In genomic region chr11:61955031-61955415, GRCh38 we compare ENCODE assay signal across 8 cellular contexts. TPM values are rescaled to one million over a fixed set of nuclear protein-coding genes. Genes with fewer than 3 reads are reported as not detected.
DNase-seq lines count a peak whose midpoint lies in the region; ATAC-seq, FAIRE-seq and TF ChIP-seq lines count a peak whose summit lies in the region.

No MANE protein-coding gene starts in this region.

- H3K27me3 Mint-ChIP-seq in activated T-cell treated with anti-CD3 and anti-CD28 coated beads, Interleukin-2, amount 50 U/mL, for 72 hours (ENCODE audit: low read depth): no peaks in the 10 kb centered on the region
- H3K27me3 Mint-ChIP-seq in brain: peaks cover 16% of the 10 kb centered on the region

- H3K27me3 ChIP-seq in sigmoid colon: peaks cover 0 to 4% (median 0%) of the 10 kb centered on the region in 3 donors

- 8 to 11% methylated on average over 19 of the region's 19 CpGs for WGBS in sigmoid colon, 2 donors

- H3K36me3 ChIP-seq in sigmoid colon: peaks cover 0 to 11% (median 0%) of the 10 kb centered on the region in 4 donors

- H3K27ac ChIP-seq in sigmoid colon: peak overlapping the region; percentile 61 to 81 (median 72)

- peaks cover 24% of the 10 kb centered on the region for H3K4me1 Mint-ChIP-seq in activated T-cell treated with anti-CD3 and anti-CD28 coated beads, Interleukin-2, amount 50 U/mL, for 72 hours (ENCODE audit: low read depth)
- peaks cover 28% of the 10 kb centered on the region for H3K4me1 Mint-ChIP-seq in brain

- no peaks in the 10 kb centered on the region for H3K36me3 Mint-ChIP-seq in activated T-cell treated with anti-CD3 and anti-CD28 coated beads, Interleukin-2, amount 50 U/mL, for 72 hours (ENCODE audit: insufficient read depth in 2 of 2)
- peaks cover 24% of the 10 kb centered on the region for H3K36me3 Mint-ChIP-seq in brain

- no peaks in the 10 kb centered on the region for H3K9me3 Mint-ChIP-seq in activated T-cell treated with anti-CD3 and anti-CD28 coated beads, Interleukin-2, amount 50 U/mL, for 72 hours
- peaks cover 0 to 3% (median 0%) of the 10 kb centered on the region in 5 experiments for H3K9me3 Mint-ChIP-seq in brain

- peak; percentile 14 to 50 for ATAC-seq in activated T-cell treated with anti-CD3 and anti-CD28 coated beads, Interleukin-2, amount 50 U/mL, for 72 hours (replicated peaks in 1 of 2)
- ATAC-seq in HG03097 (IDR thresholded peaks at IDR 0.05; ENCODE audit: low FRiP score, unreplicated experiment) (no peak), HG02884 (IDR thresholded peaks at IDR 0.05; ENCODE audit: unreplicated experiment) (no peak)

- TF ChIP-seq POLR2A in sigmoid colon (IDR thresholded peaks at IDR 0.05) (peak in 1 of 2 donors; percentile 40), GM12892 (IDR thresholded peaks at IDR 0.05; ENCODE audit: low read depth, low read length) (no peak)

- TF ChIP-seq EP300 in sigmoid colon (IDR thresholded peaks at IDR 0.05): no peak

- intact Hi-C loops in sigmoid colon (cut with DNase I): no loop called here

- TF ChIP-seq CTCF in brain (conservative IDR thresholded peaks at IDR 0.05) (peak in 1 of 2 experiments; percentile 16), sigmoid colon (IDR thresholded peaks at IDR 0.05) (no peak)

- no peak overlapping the region for H3K27ac Mint-ChIP-seq in activated T-cell treated with anti-CD3 and anti-CD28 coated beads, Interleukin-2, amount 50 U/mL, for 72 hours
- H3K27ac Mint-ChIP-seq in brain: peak overlapping the region in 3 of 5 experiments; percentile 21 to 52 (median 46)

- H3K4me3 ChIP-seq in iPS-11a (ENCODE audit: low read depth, low read length) (peak overlapping the region; percentile 18), sigmoid colon (peak overlapping the region; percentile 33 to 53 (median 40))

- DNase-seq in activated T-cell treated with anti-CD3 and anti-CD28 coated beads, Interleukin-2, amount 50 U/mL, for 72 hours: no peak
- DNase-seq in activated T-cell treated with anti-CD3 and anti-CD28 coated beads, Interleukin-2, amount 50 U/mL, for 1 hour: no peak
- peak; percentile 90 for DNase-seq in sigmoid colon
- DNase-seq in GM12892 (ENCODE audit: insufficient read length): no peak

- peak overlapping the region; percentile 41 to 64 for H3K4me3 Mint-ChIP-seq in activated T-cell treated with anti-CD3 and anti-CD28 coated beads, Interleukin-2, amount 50 U/mL, for 72 hours
- H3K4me3 Mint-ChIP-seq in brain: peak overlapping the region in 3 of 5 experiments; percentile 55 to 66 (median 55)

- H3K9me3 ChIP-seq in sigmoid colon: no peaks in the 10 kb centered on the region

- H3K4me1 ChIP-seq in sigmoid colon: peaks cover 0 to 25% (median 21%) of the 10 kb centered on the region in 4 donors

- FAIRE-seq in GM12892 (lab: Jason Lieb, UNC): no peak

RNA-seq across cellular contexts. Expression of gene BEST1, which starts 4.9 kb away (rescaled TPM):
- 1 to 10 TPM; 1.9 to 4.1 TPM for total RNA-seq in activated T-cell treated with anti-CD3 and anti-CD28 coated beads, Interleukin-2, amount 50 U/mL, for 72 hours
- polyA plus RNA-seq in brain (ENCODE audit: insufficient read depth, low read depth, low replicate concordance) (12.1 TPM), sigmoid colon (1 to 10 TPM; 3.2 to 9.6 (median 7.6) TPM)
- total RNA-seq in sigmoid colon: 1 to 10 TPM in 3 of 4 donors, under 1 TPM in 1; 0.83 to 5.3 (median 3.3) TPM
- polyA plus RNA-seq in GM12892 (2012; ENCODE audit: missing spikeins): 1.1 TPM

RNA-seq across cellular contexts. Expression of gene FTH1, which starts 12.4 kb away (rescaled TPM):
- 1,000 to 10,000 TPM; 1,135 to 1,244 TPM for total RNA-seq in activated T-cell treated with anti-CD3 and anti-CD28 coated beads, Interleukin-2, amount 50 U/mL, for 72 hours
- polyA plus RNA-seq in brain (ENCODE audit: insufficient read depth, low read depth, low replicate concordance) (7,408 TPM), sigmoid colon (over 10,000 TPM in 2 of 3 donors, 1,000 to 10,000 TPM in 1; 6,007 to 20,022 (median 13,142) TPM)
- 1,000 to 10,000 TPM; 1,709 to 2,375 (median 1,954) TPM for total RNA-seq in sigmoid colon
- polyA plus RNA-seq in GM12892 (2012; ENCODE audit: missing spikeins): 1,700 TPM

RNA-seq across cellular contexts. Expression of gene RAB3IL1, which starts 37.7 kb away (rescaled TPM):
- under 1 TPM; 0.34 to 0.49 TPM for total RNA-seq in activated T-cell treated with anti-CD3 and anti-CD28 coated beads, Interleukin-2, amount 50 U/mL, for 72 hours
- polyA plus RNA-seq in brain (ENCODE audit: insufficient read depth, low read depth, low replicate concordance) (5.9 TPM), sigmoid colon (10 to 100 TPM in 1 of 3 donors, 1 to 10 TPM in 2; 5.1 to 21.6 (median 7.0) TPM)
- total RNA-seq in sigmoid colon: 10 to 100 TPM; 12.1 to 23.7 (median 19.6) TPM
- not detected for polyA plus RNA-seq in GM12892 (2012; ENCODE audit: missing spikeins)

Comparison
In these comparisons a context has a peak if more than half of its experiments do, and no peak if none do; other contexts are left out.
1. ATAC-seq: peak in activated T-cell treated with anti-CD3 and anti-CD28 coated beads, Interleukin-2, amount 50 U/mL, for 72 hours (2 of 2); none in HG03097 (single experiment) and HG02884 (single experiment).
2. RNA of gene RAB3IL1, which starts 37.7 kb away (total RNA-seq): 12.1 to 23.7 TPM in sigmoid colon; 0.34 to 0.49 TPM in activated T-cell treated with anti-CD3 and anti-CD28 coated beads, Interleukin-2, amount 50 U/mL, for 72 hours; every median in the first group is over 4 times any median in the second.